Comparison of ENCODE assay signal across 8 cellular contexts in genomic region chr3:99817437-99818240, GRCh38. TPM values are rescaled to one million over a fixed set of nuclear protein-coding genes. Genes with fewer than 3 reads are reported as not detected.
DNase-seq lines count a peak whose midpoint lies in the region; ATAC-seq and TF ChIP-seq lines count a peak whose summit lies in the region.

CMSS1 (plus strand) TSS chr3:99817862.

- intact Hi-C loops in IMR-90 (cut with micrococcal nuclease), result no loop called here

- TF ChIP-seq RAD21 in IMR-90 (IDR thresholded peaks at IDR 0.05; ENCODE audit: low read length), result 0 out of 2 replicates have a peak, but pooled peaks have one; percentile 4

- peak within 1 kb of the TSS; percentile 94; the same call in 2 of the 3 replicates for H2BK15ac ChIP-seq in IMR-90 (ENCODE audit: low read depth, low read length)

- peak within 1 kb of the TSS; percentile 98 for H2BK120ac ChIP-seq in IMR-90 (ENCODE audit: low read depth, low read length)

- no peaks in the 10 kb centered on the region for H3K36me3 ChIP-seq in IMR-90 (ENCODE audit: control insufficient read depth, insufficient read depth, low read length)

- peaks cover 12 to 27% of the 10 kb centered on the region in 2 experiments; a peak in 3 of 4 replicates for H3K79me1 ChIP-seq in IMR-90 (ENCODE audit: low read depth in 1 of 2, low read length in 2 of 2)

- CTCF ChIA-PET in IMR-90 (lab: Yijun Ruan, JAX), result interaction anchor here (0.8 kb wide), 1 partner anchor 10 kb away, joined by 3 read pairs; no protein-coding TSS in a partner anchor

- peak within 1 kb of the TSS; percentile 91 for H3K4ac ChIP-seq in IMR-90 (ENCODE audit: low read depth, low read length)

- ATAC-seq in GM21528 (IDR thresholded peaks at IDR 0.05; ENCODE audit: low FRiP score, unreplicated experiment) (peak; percentile 98), IMR-90 (ENCODE audit: low read depth) (peak; percentile 96)

- peak within 1 kb of the TSS; percentile 84 for H4K5ac ChIP-seq in IMR-90 (ENCODE audit: low read depth, low read length)

- no peaks in the 10 kb centered on the region for H3K9me3 ChIP-seq in IMR-90 (ENCODE audit: control insufficient read depth, insufficient read depth, low read length)
- no peaks in the 10 kb centered on the region for H3K9me3 ChIP-seq in mononuclear cell (ENCODE audit: low read depth, low read length)

- no peak within 1 kb of the TSS for H2AK5ac ChIP-seq in IMR-90 (ENCODE audit: low read depth, low read length)

- in situ Hi-C loops in IMR-90 (cut with MboI; ENCODE audit: low sequenced_read_pairs), result no loop called here

- H3K27me3 ChIP-seq in IMR-90 (ENCODE audit: control insufficient read depth, insufficient read depth, low read length) (no peaks in the 10 kb centered on the region), mononuclear cell (ENCODE audit: insufficient read depth, low read length) (no peaks in the 10 kb centered on the region)

- peak within 1 kb of the TSS; percentile 93 for H2AFZ ChIP-seq in IMR-90 (replicated peaks; ENCODE audit: low read length, poor library complexity)

- peak; percentile 88 for TF ChIP-seq POLR2A in IMR-90 (IDR thresholded peaks at IDR 0.05; ENCODE audit: low read depth, low read length)

- TF ChIP-seq CTCF in IMR-90 (conservative IDR thresholded peaks at IDR 0.05; ENCODE audit: low read depth, low read length), result peak; percentile 22; the same call in 1 of the 2 replicates

- peak within 1 kb of the TSS; percentile 93 for H3K9ac ChIP-seq in IMR-90 (ENCODE audit: low read depth, low read length)

- POLR2A ChIA-PET in IMR-90 (lab: Charles Lee; ENCODE audit: unreplicated experiment), result no interaction called here

- H3K18ac ChIP-seq in IMR-90 (ENCODE audit: low read depth, low read length), result peak within 1 kb of the TSS; percentile 91

- H2AK9ac ChIP-seq in IMR-90 (replicated peaks; ENCODE audit: low read depth, low read length, poor library complexity), result peak within 1 kb of the TSS; percentile 7

- WGBS in IMR-90 (ENCODE audit: extremely low coverage in 2 of 2, insufficient read length in 1 of 2), 2 experiments, result 1% methylated on average over 28 of the region's 60 CpGs; no CpG with 5 or more reads in 1 of the 2 experiments

- H3K4me3 ChIP-seq in IMR-90 (ENCODE audit: insufficient read depth, low read depth, low read length) (peak within 1 kb of the TSS; percentile 92), mononuclear cell (ENCODE audit: low read length) (peak within 1 kb of the TSS; percentile 73)

- H3K27ac ChIP-seq in IMR-90 (ENCODE audit: insufficient read depth, low read length), result peak within 1 kb of the TSS; percentile 94

- peak within 1 kb of the TSS; percentile 94 for H2BK5ac ChIP-seq in IMR-90 (ENCODE audit: low read depth, low read length, poor library complexity, severe bottlenecking)

- no peaks in the 10 kb centered on the region; the same call in 1 of the 2 replicates for H3K9me1 ChIP-seq in IMR-90 (ENCODE audit: insufficient read depth, low read length)

- H3K4me2 ChIP-seq in IMR-90 (ENCODE audit: low read depth, low read length), result peak within 1 kb of the TSS; percentile 74

- peak within 1 kb of the TSS; percentile 67 to 95 for H4K8ac ChIP-seq in IMR-90 (ENCODE audit: low read depth in 2 of 2, low read length in 2 of 2)

- peak; percentile 67 for DNase-seq in DMS153 (lab: John Stamatoyannopoulos, UW)
- peak; percentile 90 for DNase-seq in IMR-90
- peak; percentile 96 for DNase-seq in OCI-M1 (lab: John Stamatoyannopoulos, UW)
- DNase-seq in activated T-cell treated with anti-CD3 and anti-CD28 coated beads for 24 hours (ENCODE audit: low read depth), result peak; percentile 93
- DNase-seq in epidermal melanocyte (ENCODE audit: insufficient read length, low spot score), result peak; percentile 64
- DNase-seq in stimulated activated CD8-positive, alpha-beta memory T cell treated with anti-CD3 and anti-CD28 coated beads, Interleukin-4, amount 100 ng/mL, for 1 hour (ENCODE audit: low read depth in 2 of 2, low spot score in 1 of 2), result peak; percentile 92 to 97

- no TSS peak for BruUV-seq in IMR-90 (replicated peaks; lab: Mats Ljungman, UMichigan)

- peak within 1 kb of the TSS; percentile 98 for H3K14ac ChIP-seq in IMR-90 (replicated peaks; ENCODE audit: low read depth, low read length)

- no peaks in the 10 kb centered on the region for H4K20me1 ChIP-seq in IMR-90 (ENCODE audit: insufficient read depth, low read length)

- peak within 1 kb of the TSS; percentile 81 for H4K91ac ChIP-seq in IMR-90 (ENCODE audit: insufficient read depth, low read depth, low read length)

- dilution Hi-C loops in IMR-90 (cut with HindIII; ENCODE audit: low sequenced_read_pairs, unreplicated experiment), result no loop called here

- H3K4me1 ChIP-seq in IMR-90 (ENCODE audit: control insufficient read depth, insufficient read depth, low read length), result peaks cover 2% of the 10 kb centered on the region
- H3K4me1 ChIP-seq in mononuclear cell (ENCODE audit: insufficient read depth, low read length), result peaks cover 16% of the 10 kb centered on the region

- peak within 1 kb of the TSS; percentile 100 for H3K56ac ChIP-seq in IMR-90 (ENCODE audit: extremely low read depth, insufficient read depth, low read length)

- peak within 1 kb of the TSS; percentile 95 for H2BK20ac ChIP-seq in IMR-90 (ENCODE audit: low read depth, low read length)

- H3K23ac ChIP-seq in IMR-90 (ENCODE audit: low read depth, low read length), result peak within 1 kb of the TSS; percentile 93

TF ChIP-seq in IMR-90, 13 proteins besides CTCF, POLR2A, EP300 and RAD21:
- TF ChIP-seq RFX5 (IDR thresholded peaks at IDR 0.05; ENCODE audit: low read depth, low read length) (no peak), USF2 (IDR thresholded peaks at IDR 0.05; ENCODE audit: low read depth, low read length) (no peak), RCOR1 (IDR thresholded peaks at IDR 0.05; ENCODE audit: insufficient replicate concordance, low read length) (no peak), MAFK (IDR thresholded peaks at IDR 0.05; ENCODE audit: low read depth, low read length) (no peak), CEBPB (IDR thresholded peaks at IDR 0.05; ENCODE audit: low read depth, low read length) (peak; percentile 65), FOS (IDR thresholded peaks at IDR 0.05; ENCODE audit: low read depth, low read length) (peak; percentile 36; the same call in 1 of the 2 replicates), MXI1 (IDR thresholded peaks at IDR 0.05; ENCODE audit: borderline replicate concordance, low read depth, low read length) (peak; percentile 98), BHLHE40 (IDR thresholded peaks at IDR 0.05; ENCODE audit: low read depth, low read length) (peak; percentile 18; the same call in 1 of the 2 replicates), MAZ (IDR thresholded peaks at IDR 0.05; ENCODE audit: borderline replicate concordance, low read depth, low read length) (peak; percentile 7; the same call in 1 of the 2 replicates), NFE2L2 (IDR thresholded peaks at IDR 0.05; ENCODE audit: low read depth, low read length) (no peak), SMC3 (IDR thresholded peaks at IDR 0.05; ENCODE audit: low read depth, low read length) (no peak), CHD1 (IDR thresholded peaks at IDR 0.05; ENCODE audit: low read depth, low read length) (peak; percentile 84; the same call in 1 of the 2 replicates)

RNA-seq across cellular contexts. Expression of gene CMSS1, which starts in this region (rescaled TPM):
- total RNA-seq in IMR-90 (2012; rRNA removed), result 13.6 and 18.1 TPM in 2 replicates
- 10.0 and 12.5 TPM in 2 replicates for polyA plus RNA-seq in IMR-90 (2012; rRNA removed)
- polyA plus RNA-seq in IMR-90 (2012; cell fraction: cytosol; rRNA removed), result 2.1 and 2.2 TPM in 2 replicates
- polyA plus RNA-seq in IMR-90 (2012; cell fraction: nucleus; rRNA removed; ENCODE audit: low replicate concordance), result 0.51 and 4.4 TPM in 2 replicates
- 4.6 TPM for total RNA-seq in mononuclear cell

Comparison
In these comparisons a context has a peak if more than half of its experiments do, and no peak if none do; other contexts are left out.
1. Peak in every context shown above with its lines: DNase-seq, ATAC-seq, H3K4me3 ChIP-seq and H3K27ac ChIP-seq.